Comparison of ENCODE assay signal across 12 cellular contexts in genomic region chr3:71061037-71061436, GRCh38.
A peak's percentile ranks its signal among the peaks of the same experiment; 100 is the strongest.
DNase-seq lines count a peak whose midpoint lies in the region; ATAC-seq and TF ChIP-seq lines count a peak whose summit lies in the region.
"Had no signal": no experiment of that assay in that cellular context is flagged by ENCODE, and none has a peak within 500 bp of the region (broad histone marks: within the 10 kb centered on the region; RNA-seq: fewer than 3 reads in every experiment).

No MANE protein-coding gene starts in this region.

- TF ChIP-seq CTCF in cardiac muscle cell (IDR thresholded peaks at IDR 0.05; ENCODE audit: low read depth, low read length) (no peak), upper lobe of right lung (IDR thresholded peaks at IDR 0.05) (no peak)

- H3K4me1 ChIP-seq in cardiac muscle cell (ENCODE audit: low read depth) (peaks cover 62% of the 10 kb centered on the region), mucosa of rectum (ENCODE audit: control insufficient read depth in 2 of 2, insufficient read depth in 2 of 2, low read length in 2 of 2) (peaks cover 23 to 60% of the 10 kb centered on the region in 2 donors), upper lobe of right lung (peaks cover 49% of the 10 kb centered on the region)

- ATAC-seq in Right ventricle myocardium superior (ENCODE audit: poor library complexity): no peak
- no peak for ATAC-seq in upper lobe of right lung
- no peak for ATAC-seq in GM19467 (IDR thresholded peaks at IDR 0.05; ENCODE audit: unreplicated experiment)
- ATAC-seq in HG02870 (IDR thresholded peaks at IDR 0.05; ENCODE audit: unreplicated experiment): no peak

- no peaks in the 10 kb centered on the region for H3K9me3 ChIP-seq in cardiac muscle cell (ENCODE audit: low read depth)
- H3K9me3 ChIP-seq in mucosa of rectum (ENCODE audit: control insufficient read depth in 2 of 2, low read length in 2 of 2): no peaks in the 10 kb centered on the region
- no peaks in the 10 kb centered on the region for H3K9me3 ChIP-seq in upper lobe of right lung
- H3K9me3 ChIP-seq: HAP-1 had no signal

- peak overlapping the region in 1 of 2 donors; percentile 76 for H3K9ac ChIP-seq in mucosa of rectum (ENCODE audit: low read depth in 1 of 2, low read length in 2 of 2)

- intact Hi-C loops in Right ventricle myocardium superior (cut with DNase I) (loop anchor here (5.0 to 10.0 kb wide), 2 partner anchors 54 to 184 kb away; no protein-coding TSS in a partner anchor), upper lobe of right lung (cut with DNase I) (no loop called here)

- no peaks in the 10 kb centered on the region for H3K27me3 ChIP-seq in cardiac muscle cell
- H3K27me3 ChIP-seq in mucosa of rectum (ENCODE audit: control insufficient read depth in 2 of 2, insufficient read depth in 2 of 2, low read length in 2 of 2): no peaks in the 10 kb centered on the region
- H3K27me3 ChIP-seq in upper lobe of right lung: no peaks in the 10 kb centered on the region

- H3K27ac ChIP-seq in cardiac muscle cell (peak overlapping the region; percentile 99), caudate nucleus (ENCODE audit: low read depth, low read length) (peak overlapping the region; percentile 46), mucosa of rectum (ENCODE audit: low read depth in 2 of 2, low read length in 2 of 2) (peak overlapping the region; percentile 53 to 92), upper lobe of right lung (peak overlapping the region; percentile 88)
- H3K27ac ChIP-seq: RWPE1 had no signal

- peak overlapping the region; percentile 83 for H3K4me3 ChIP-seq in cardiac muscle cell
- peak overlapping the region; percentile 6 to 50 for H3K4me3 ChIP-seq in mucosa of rectum (ENCODE audit: low read length in 2 of 2)
- peak overlapping the region; percentile 66 for H3K4me3 ChIP-seq in upper lobe of right lung
- H3K4me3 ChIP-seq: HAP-1, skin epidermis had no signal

- no peak for DNase-seq in cardiac muscle cell (ENCODE audit: low read depth in 1 of 2, low spot score in 1 of 2)
- DNase-seq in Right ventricle myocardium superior: no peak
- no peak for DNase-seq in caudate nucleus (lab: John Stamatoyannopoulos, UW)
- DNase-seq in upper lobe of right lung: no peak
- DNase-seq in activated CD4-positive, alpha-beta T cell treated with anti-CD3 and anti-CD28 coated beads for 1 hour: no peak
- DNase-seq: NCI-H510A treated with DMSO at 0.1 percent for 48 hours had no signal

- H3K36me3 ChIP-seq in cardiac muscle cell (no peaks in the 10 kb centered on the region), mucosa of rectum (ENCODE audit: control insufficient read depth in 2 of 2, insufficient read depth in 2 of 2, low read length in 2 of 2) (no peaks in the 10 kb centered on the region), upper lobe of right lung (no peaks in the 10 kb centered on the region)
- H3K36me3 ChIP-seq: HAP-1 had no signal

Comparison
In these comparisons a context has a peak if more than half of its experiments do, and no peak if none do; other contexts are left out.
1. H3K27ac ChIP-seq: peak in every context shown above with its lines; median percentile 99 in cardiac muscle cell; 88 in upper lobe of right lung; 72 in mucosa of rectum; 46 in caudate nucleus.
2. H3K4me3 ChIP-seq: peak in every context shown above with its lines; median percentile 83 in cardiac muscle cell; 66 in upper lobe of right lung; 28 in mucosa of rectum.